In the genomic region with DNA sequence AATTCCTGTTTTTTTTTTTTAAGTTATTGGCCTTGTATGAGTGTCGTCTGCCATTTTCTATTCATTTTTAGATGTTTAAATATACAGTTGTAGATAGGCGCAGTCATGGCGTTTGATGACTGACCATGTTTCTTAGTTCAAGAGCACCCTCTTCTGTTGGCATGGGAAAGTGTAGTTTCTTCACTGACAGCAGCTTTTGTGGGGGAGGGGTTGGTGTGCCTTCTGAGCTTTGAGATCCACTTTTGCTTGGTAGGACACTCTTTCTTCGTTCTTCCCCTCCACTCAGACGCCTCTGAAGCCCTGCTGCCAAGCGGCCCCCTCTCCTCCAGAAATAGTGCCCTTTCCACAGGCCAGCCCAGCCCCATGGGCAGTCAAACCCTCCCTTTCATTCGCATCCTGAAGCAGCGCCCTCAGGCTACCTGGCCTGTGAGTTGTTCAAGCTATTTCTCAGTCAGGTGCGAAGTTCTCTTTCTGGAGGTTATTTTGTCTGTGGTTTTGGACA, we compare ENCODE assay signal across 2 cellular contexts.
TF ChIP-seq lines count a peak whose summit lies in the region.

No MANE protein-coding gene starts in this region.

TF ChIP-seq in HCT116, 20 proteins besides CTCF, POLR2A, EP300 and RAD21 (continued from another document):
- TF ChIP-seq, protein P1, sequence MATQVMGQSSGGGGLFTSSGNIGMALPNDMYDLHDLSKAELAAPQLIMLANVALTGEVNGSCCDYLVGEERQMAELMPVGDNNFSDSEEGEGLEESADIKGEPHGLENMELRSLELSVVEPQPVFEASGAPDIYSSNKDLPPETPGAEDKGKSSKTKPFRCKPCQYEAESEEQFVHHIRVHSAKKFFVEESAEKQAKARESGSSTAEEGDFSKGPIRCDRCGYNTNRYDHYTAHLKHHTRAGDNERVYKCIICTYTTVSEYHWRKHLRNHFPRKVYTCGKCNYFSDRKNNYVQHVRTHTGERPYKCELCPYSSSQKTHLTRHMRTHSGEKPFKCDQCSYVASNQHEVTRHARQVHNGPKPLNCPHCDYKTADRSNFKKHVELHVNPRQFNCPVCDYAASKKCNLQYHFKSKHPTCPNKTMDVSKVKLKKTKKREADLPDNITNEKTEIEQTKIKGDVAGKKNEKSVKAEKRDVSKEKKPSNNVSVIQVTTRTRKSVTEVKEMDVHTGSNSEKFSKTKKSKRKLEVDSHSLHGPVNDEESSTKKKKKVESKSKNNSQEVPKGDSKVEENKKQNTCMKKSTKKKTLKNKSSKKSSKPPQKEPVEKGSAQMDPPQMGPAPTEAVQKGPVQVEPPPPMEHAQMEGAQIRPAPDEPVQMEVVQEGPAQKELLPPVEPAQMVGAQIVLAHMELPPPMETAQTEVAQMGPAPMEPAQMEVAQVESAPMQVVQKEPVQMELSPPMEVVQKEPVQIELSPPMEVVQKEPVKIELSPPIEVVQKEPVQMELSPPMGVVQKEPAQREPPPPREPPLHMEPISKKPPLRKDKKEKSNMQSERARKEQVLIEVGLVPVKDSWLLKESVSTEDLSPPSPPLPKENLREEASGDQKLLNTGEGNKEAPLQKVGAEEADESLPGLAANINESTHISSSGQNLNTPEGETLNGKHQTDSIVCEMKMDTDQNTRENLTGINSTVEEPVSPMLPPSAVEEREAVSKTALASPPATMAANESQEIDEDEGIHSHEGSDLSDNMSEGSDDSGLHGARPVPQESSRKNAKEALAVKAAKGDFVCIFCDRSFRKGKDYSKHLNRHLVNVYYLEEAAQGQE (IDR thresholded peaks at IDR 0.05; ENCODE audit: low read depth): no peak

TF ChIP-seq in HepG2, 621 proteins besides CTCF, POLR2A, EP300 and RAD21 (continued from another document and continues in another):
- TF ChIP-seq SP1 (IDR thresholded peaks at IDR 0.05): no peak
- 0 out of 2 replicates have a peak, but pooled peaks have one; percentile 18 for TF ChIP-seq SP1 (CRISPR knock-in tag; IDR thresholded peaks at IDR 0.05)
- TF ChIP-seq, protein P2, sequence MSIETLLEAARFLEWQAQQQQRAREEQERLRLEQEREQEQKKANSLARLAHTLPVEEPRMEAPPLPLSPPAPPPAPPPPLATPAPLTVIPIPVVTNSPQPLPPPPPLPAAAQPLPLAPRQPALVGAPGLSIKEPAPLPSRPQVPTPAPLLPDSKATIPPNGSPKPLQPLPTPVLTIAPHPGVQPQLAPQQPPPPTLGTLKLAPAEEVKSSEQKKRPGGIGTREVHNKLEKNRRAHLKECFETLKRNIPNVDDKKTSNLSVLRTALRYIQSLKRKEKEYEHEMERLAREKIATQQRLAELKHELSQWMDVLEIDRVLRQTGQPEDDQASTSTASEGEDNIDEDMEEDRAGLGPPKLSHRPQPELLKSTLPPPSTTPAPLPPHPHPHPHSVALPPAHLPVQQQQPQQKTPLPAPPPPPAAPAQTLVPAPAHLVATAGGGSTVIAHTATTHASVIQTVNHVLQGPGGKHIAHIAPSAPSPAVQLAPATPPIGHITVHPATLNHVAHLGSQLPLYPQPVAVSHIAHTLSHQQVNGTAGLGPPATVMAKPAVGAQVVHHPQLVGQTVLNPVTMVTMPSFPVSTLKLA (IDR thresholded peaks at IDR 0.05): no peak
- TF ChIP-seq IRF2 (CRISPR knock-in tag; IDR thresholded peaks at IDR 0.05): 0 out of 2 replicates have a peak, but pooled peaks have one; percentile 42
- TF ChIP-seq ONECUT2 (CRISPR knock-in tag; IDR thresholded peaks at IDR 0.05): no peak
- TF ChIP-seq, protein P3, sequence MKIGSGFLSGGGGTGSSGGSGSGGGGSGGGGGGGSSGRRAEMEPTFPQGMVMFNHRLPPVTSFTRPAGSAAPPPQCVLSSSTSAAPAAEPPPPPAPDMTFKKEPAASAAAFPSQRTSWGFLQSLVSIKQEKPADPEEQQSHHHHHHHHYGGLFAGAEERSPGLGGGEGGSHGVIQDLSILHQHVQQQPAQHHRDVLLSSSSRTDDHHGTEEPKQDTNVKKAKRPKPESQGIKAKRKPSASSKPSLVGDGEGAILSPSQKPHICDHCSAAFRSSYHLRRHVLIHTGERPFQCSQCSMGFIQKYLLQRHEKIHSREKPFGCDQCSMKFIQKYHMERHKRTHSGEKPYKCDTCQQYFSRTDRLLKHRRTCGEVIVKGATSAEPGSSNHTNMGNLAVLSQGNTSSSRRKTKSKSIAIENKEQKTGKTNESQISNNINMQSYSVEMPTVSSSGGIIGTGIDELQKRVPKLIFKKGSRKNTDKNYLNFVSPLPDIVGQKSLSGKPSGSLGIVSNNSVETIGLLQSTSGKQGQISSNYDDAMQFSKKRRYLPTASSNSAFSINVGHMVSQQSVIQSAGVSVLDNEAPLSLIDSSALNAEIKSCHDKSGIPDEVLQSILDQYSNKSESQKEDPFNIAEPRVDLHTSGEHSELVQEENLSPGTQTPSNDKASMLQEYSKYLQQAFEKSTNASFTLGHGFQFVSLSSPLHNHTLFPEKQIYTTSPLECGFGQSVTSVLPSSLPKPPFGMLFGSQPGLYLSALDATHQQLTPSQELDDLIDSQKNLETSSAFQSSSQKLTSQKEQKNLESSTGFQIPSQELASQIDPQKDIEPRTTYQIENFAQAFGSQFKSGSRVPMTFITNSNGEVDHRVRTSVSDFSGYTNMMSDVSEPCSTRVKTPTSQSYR (CRISPR knock-in tag; IDR thresholded peaks at IDR 0.05; ENCODE audit: borderline replicate concordance): peak; percentile 98
- TF ChIP-seq, protein P4, sequence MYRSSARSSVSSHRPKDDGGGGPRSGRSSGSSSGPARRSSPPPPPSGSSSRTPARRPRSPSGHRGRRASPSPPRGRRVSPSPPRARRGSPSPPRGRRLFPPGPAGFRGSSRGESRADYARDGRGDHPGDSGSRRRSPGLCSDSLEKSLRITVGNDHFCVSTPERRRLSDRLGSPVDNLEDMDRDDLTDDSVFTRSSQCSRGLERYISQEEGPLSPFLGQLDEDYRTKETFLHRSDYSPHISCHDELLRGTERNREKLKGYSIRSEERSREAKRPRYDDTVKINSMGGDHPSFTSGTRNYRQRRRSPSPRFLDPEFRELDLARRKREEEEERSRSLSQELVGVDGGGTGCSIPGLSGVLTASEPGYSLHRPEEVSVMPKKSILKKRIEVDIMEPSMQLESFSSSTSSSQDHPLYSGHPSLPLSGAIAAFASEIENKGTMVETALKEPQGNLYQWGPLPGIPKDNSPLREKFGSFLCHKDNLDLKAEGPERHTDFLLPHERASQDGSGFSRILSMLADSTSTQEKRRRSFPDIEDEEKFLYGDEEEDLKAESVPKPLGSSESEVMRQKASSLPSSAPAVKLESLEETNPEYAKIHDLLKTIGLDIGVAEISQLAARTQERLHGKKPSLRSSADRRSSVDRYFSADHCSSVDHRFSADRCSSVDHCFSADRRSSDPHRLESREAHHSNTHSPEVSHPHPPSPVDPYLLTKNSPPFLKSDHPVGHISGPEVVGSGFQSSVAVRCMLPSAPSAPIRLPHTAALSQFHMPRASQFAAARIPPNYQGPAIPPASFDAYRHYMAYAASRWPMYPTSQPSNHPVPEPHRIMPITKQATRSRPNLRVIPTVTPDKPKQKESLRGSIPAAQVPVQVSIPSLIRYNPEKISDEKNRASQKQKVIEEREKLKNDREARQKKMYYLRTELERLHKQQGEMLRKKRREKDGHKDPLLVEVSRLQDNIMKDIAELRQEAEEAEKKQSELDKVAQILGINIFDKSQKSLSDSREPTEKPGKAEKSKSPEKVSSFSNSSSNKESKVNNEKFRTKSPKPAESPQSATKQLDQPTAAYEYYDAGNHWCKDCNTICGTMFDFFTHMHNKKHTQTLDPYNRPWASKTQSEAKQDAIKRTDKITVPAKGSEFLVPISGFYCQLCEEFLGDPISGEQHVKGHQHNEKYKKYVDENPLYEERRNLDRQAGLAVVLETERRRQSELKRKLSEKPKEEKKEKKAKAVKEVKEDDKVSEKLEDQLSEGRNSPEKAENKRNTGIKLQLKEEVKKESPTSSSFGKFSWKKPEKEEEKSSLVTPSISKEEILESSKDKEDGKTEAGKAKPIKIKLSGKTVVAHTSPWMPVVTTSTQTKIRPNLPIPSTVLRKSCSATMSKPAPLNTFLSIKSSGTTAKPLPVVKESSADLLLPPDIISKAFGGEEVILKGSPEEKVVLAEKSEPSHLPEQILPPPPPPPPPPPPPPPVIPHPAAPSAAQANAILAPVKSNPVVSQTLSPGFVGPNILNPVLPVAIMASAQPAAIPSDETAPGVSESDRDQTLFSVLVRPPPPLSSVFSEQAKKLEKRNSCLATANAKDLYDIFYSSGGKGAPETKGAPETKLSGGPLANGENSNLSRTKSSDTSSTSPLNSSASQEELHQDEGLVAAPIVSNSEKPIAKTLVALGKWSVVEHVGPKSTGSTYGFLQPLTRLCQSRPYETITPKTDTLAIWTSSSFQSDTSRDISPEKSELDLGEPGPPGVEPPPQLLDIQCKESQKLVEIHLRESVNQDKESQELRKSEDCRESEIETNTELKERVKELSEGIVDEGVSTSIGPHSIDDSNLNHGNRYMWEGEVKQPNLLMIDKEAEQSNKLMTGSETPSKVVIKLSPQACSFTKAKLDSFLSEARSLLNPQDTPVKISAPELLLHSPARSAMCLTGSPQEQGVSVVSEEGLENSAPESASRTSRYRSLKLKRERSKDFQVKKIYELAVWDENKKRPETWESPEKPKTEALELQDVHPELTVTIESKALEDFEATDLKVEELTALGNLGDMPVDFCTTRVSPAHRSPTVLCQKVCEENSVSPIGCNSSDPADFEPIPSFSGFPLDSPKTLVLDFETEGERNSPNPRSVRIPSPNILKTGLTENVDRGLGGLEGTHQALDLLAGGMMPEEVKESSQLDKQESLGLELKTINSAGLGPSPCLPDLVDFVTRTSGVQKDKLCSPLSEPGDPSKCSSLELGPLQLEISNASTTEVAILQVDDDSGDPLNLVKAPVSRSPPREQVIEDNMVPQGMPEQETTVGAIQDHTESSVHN (CRISPR knock-in tag; IDR thresholded peaks at IDR 0.05): no peak
- TF ChIP-seq KAT8 (CRISPR knock-in tag; IDR thresholded peaks at IDR 0.05): peak; percentile 48
- TF ChIP-seq KMT2B (CRISPR knock-in tag; IDR thresholded peaks at IDR 0.05): 0 out of 2 replicates have a peak, but pooled peaks have one; percentile 27
- TF ChIP-seq, protein P5, sequence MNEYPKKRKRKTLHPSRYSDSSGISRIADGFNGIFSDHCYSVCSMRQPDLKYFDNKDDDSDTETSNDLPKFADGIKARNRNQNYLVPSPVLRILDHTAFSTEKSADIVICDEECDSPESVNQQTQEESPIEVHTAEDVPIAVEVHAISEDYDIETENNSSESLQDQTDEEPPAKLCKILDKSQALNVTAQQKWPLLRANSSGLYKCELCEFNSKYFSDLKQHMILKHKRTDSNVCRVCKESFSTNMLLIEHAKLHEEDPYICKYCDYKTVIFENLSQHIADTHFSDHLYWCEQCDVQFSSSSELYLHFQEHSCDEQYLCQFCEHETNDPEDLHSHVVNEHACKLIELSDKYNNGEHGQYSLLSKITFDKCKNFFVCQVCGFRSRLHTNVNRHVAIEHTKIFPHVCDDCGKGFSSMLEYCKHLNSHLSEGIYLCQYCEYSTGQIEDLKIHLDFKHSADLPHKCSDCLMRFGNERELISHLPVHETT (CRISPR knock-in tag; conservative IDR thresholded peaks at IDR 0.05): no peak
- peak; percentile 49; the same call in 1 of the 2 replicates for TF ChIP-seq ZNF264 (CRISPR knock-in tag; IDR thresholded peaks at IDR 0.05)
- TF ChIP-seq, protein P6, sequence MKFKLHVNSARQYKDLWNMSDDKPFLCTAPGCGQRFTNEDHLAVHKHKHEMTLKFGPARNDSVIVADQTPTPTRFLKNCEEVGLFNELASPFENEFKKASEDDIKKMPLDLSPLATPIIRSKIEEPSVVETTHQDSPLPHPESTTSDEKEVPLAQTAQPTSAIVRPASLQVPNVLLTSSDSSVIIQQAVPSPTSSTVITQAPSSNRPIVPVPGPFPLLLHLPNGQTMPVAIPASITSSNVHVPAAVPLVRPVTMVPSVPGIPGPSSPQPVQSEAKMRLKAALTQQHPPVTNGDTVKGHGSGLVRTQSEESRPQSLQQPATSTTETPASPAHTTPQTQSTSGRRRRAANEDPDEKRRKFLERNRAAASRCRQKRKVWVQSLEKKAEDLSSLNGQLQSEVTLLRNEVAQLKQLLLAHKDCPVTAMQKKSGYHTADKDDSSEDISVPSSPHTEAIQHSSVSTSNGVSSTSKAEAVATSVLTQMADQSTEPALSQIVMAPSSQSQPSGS (CRISPR knock-in tag; IDR thresholded peaks at IDR 0.05): peak; percentile 59; the same call in 1 of the 2 replicates
- TF ChIP-seq SMC3 (IDR thresholded peaks at IDR 0.05; ENCODE audit: low read length): peak; percentile 93
- no peak for TF ChIP-seq SMAD3 (CRISPR knock-in tag; IDR thresholded peaks at IDR 0.05)
- TF ChIP-seq GATAD2A (CRISPR knock-in tag; IDR thresholded peaks at IDR 0.05): 0 out of 2 replicates have a peak, but pooled peaks have one; percentile 12
- no peak for TF ChIP-seq AHR (CRISPR knock-in tag; IDR thresholded peaks at IDR 0.05)
- peak; percentile 37; the same call in 1 of the 2 replicates for TF ChIP-seq THAP11 (CRISPR knock-in tag; IDR thresholded peaks at IDR 0.05)
- TF ChIP-seq, protein P7, sequence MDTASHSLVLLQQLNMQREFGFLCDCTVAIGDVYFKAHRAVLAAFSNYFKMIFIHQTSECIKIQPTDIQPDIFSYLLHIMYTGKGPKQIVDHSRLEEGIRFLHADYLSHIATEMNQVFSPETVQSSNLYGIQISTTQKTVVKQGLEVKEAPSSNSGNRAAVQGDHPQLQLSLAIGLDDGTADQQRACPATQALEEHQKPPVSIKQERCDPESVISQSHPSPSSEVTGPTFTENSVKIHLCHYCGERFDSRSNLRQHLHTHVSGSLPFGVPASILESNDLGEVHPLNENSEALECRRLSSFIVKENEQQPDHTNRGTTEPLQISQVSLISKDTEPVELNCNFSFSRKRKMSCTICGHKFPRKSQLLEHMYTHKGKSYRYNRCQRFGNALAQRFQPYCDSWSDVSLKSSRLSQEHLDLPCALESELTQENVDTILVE (CRISPR knock-in tag; IDR thresholded peaks at IDR 0.05): 0 out of 2 replicates have a peak, but pooled peaks have one; percentile 24
- 0 out of 2 replicates have a peak, but pooled peaks have one; percentile 20 for TF ChIP-seq SIX4 (CRISPR knock-in tag; IDR thresholded peaks at IDR 0.05)
- peak; percentile 32; the same call in 1 of the 2 replicates for TF ChIP-seq ZNF331 (CRISPR knock-in tag; IDR thresholded peaks at IDR 0.05)
- 0 out of 2 replicates have a peak, but pooled peaks have one; percentile 45 for TF ChIP-seq ZNF124 (CRISPR knock-in tag; IDR thresholded peaks at IDR 0.05)
- TF ChIP-seq MIER2 (CRISPR knock-in tag; IDR thresholded peaks at IDR 0.05): 0 out of 2 replicates have a peak, but pooled peaks have one; percentile 30
- TF ChIP-seq, protein P8, sequence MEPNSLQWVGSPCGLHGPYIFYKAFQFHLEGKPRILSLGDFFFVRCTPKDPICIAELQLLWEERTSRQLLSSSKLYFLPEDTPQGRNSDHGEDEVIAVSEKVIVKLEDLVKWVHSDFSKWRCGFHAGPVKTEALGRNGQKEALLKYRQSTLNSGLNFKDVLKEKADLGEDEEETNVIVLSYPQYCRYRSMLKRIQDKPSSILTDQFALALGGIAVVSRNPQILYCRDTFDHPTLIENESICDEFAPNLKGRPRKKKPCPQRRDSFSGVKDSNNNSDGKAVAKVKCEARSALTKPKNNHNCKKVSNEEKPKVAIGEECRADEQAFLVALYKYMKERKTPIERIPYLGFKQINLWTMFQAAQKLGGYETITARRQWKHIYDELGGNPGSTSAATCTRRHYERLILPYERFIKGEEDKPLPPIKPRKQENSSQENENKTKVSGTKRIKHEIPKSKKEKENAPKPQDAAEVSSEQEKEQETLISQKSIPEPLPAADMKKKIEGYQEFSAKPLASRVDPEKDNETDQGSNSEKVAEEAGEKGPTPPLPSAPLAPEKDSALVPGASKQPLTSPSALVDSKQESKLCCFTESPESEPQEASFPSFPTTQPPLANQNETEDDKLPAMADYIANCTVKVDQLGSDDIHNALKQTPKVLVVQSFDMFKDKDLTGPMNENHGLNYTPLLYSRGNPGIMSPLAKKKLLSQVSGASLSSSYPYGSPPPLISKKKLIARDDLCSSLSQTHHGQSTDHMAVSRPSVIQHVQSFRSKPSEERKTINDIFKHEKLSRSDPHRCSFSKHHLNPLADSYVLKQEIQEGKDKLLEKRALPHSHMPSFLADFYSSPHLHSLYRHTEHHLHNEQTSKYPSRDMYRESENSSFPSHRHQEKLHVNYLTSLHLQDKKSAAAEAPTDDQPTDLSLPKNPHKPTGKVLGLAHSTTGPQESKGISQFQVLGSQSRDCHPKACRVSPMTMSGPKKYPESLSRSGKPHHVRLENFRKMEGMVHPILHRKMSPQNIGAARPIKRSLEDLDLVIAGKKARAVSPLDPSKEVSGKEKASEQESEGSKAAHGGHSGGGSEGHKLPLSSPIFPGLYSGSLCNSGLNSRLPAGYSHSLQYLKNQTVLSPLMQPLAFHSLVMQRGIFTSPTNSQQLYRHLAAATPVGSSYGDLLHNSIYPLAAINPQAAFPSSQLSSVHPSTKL (CRISPR knock-in tag; IDR thresholded peaks at IDR 0.05): peak; percentile 34; the same call in 1 of the 2 replicates
